Comparison of ENCODE assay signal across 8 cellular contexts in the genomic region with DNA sequence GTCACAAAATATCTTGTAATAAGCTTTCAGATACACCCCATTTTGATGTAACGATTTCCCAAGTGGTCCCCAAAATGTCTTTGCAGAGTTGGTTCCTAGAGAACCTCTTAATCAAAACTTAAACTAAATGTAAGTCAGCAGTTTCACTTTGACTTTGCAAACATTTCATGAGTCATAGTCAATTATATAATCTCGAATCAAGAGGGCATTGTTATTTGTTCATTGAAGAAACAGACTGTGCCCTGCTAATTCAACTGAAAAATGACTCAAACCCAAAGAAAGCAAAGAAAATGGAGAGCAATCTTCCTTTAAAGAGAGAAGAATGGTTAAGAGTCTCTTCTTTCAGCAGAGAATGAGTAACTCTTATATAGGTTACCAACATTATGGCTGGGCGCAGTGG. TPM values are rescaled to one million over a fixed set of nuclear protein-coding genes. Genes with fewer than 3 reads are reported as not detected.
DNase-seq lines count a peak whose midpoint lies in the region; ATAC-seq and TF ChIP-seq lines count a peak whose summit lies in the region.

No MANE protein-coding gene starts in this region.

- whole genome bisulfite sequencing in GM23248 (ENCODE audit: low coverage in 1 of 2, low lambda C conversion rate in 2 of 2, missing lambda C conversion rate in 2 of 2), 2 experiments, result 51 to 53% methylated on average over 3 of the region's 3 CpGs

- H3K4me1 ChIP-seq in GM23248 (ENCODE audit: insufficient read depth) (peaks cover 16% of the 10 kb centered on the region), Panc1 (ENCODE audit: control insufficient read depth, insufficient read depth, low read length) (peaks cover 11% of the 10 kb centered on the region)

- H4K20me1 ChIP-seq in GM23248 (ENCODE audit: insufficient read depth), result no peaks in the 10 kb centered on the region

- DNase-seq in EH (ENCODE audit: low read depth) (peak; percentile 49), GM23248 (peak; percentile 41), Panc1 (ENCODE audit: low read depth, low spot score) (no peak), kidney tubule cell (ENCODE audit: low spot score) (peak; percentile 68), dorsolateral prefrontal cortex (no peak), activated T-cell treated with anti-CD3 and anti-CD28 coated beads for 4 hours (no peak)
- DNase-seq in effector CD4-positive, alpha-beta T cell, result no peak
- no peak for DNase-seq in stimulated activated naive CD4-positive, alpha-beta T cell (lab: John Stamatoyannopoulos, UW)

- in situ Hi-C loops in GM23248 (cut with MboI), result no loop called here
- in situ Hi-C loops in Panc1 (cut with HindIII; ENCODE audit: low pct_unique_long_range_greater_than_20kb, low sequenced_read_pairs), result no loop called here

- no TSS peak for BruUV-seq in Panc1 (replicated peaks; lab: Mats Ljungman, UMichigan)

- H3K9me3 ChIP-seq in GM23248 (ENCODE audit: low read depth) (no peaks in the 10 kb centered on the region), Panc1 (ENCODE audit: control insufficient read depth, insufficient read depth, low read depth, low read length) (no peaks in the 10 kb centered on the region)

- H2AFZ ChIP-seq in GM23248, result no peak overlapping the region

- H3K4me3 ChIP-seq in GM23248, result no peak overlapping the region
- no peak overlapping the region for H3K4me3 ChIP-seq in Panc1 (ENCODE audit: low read depth in 2 of 2, low read length in 2 of 2)
- peak overlapping the region in 1 of 59 donors; percentile 12 for H3K4me3 ChIP-seq in dorsolateral prefrontal cortex

- no peak for TF ChIP-seq CTCF in Panc1 (IDR thresholded peaks at IDR 0.05)
- TF ChIP-seq CTCF in dorsolateral prefrontal cortex (IDR thresholded peaks at IDR 0.05 in 54 of 56, conservative IDR thresholded peaks at IDR 0.05 in 2 of 56; ENCODE audit: low read depth in 1 of 56, partially characterized antibody in 56 of 56), result no peak

- intact Hi-C loops in Panc1 (cut with micrococcal nuclease; ENCODE audit: unreplicated experiment) (no loop called here), dorsolateral prefrontal cortex (cut with DNase I) (no loop called here)

- CTCF ChIA-PET in Panc1 (lab: Charles Lee), result no interaction called here

- H3K9ac ChIP-seq in GM23248, result no peak overlapping the region

- H3K9me2 ChIP-seq in GM23248 (ENCODE audit: insufficient read depth), result no peaks in the 10 kb centered on the region

- POLR2A ChIA-PET in Panc1 (lab: Charles Lee), result interaction anchor here (0.6 kb wide), 1 partner anchor 483 kb away, joined by 3 read pairs; no protein-coding TSS in a partner anchor

- H3F3A ChIP-seq in GM23248 (ENCODE audit: insufficient read depth), result peaks cover 10% of the 10 kb centered on the region; the same call in 1 of the 2 replicates

- no peaks in the 10 kb centered on the region for H3K79me2 ChIP-seq in GM23248 (ENCODE audit: insufficient read depth)

- H3K27ac ChIP-seq in GM23248, result no peak overlapping the region
- H3K27ac ChIP-seq in Panc1 (ENCODE audit: low read length), result peak overlapping the region; percentile 45
- no peak overlapping the region for H3K27ac ChIP-seq in dorsolateral prefrontal cortex

- ATAC-seq in Panc1, result no peak

- no peaks in the 10 kb centered on the region for H3K36me3 ChIP-seq in GM23248 (ENCODE audit: low read depth)
- H3K36me3 ChIP-seq in Panc1 (ENCODE audit: control insufficient read depth, insufficient read depth, low read length), result no peaks in the 10 kb centered on the region

- H3K27me3 ChIP-seq in GM23248 (replicated peaks; ENCODE audit: insufficient read depth) (no peaks in the 10 kb centered on the region), Panc1 (ENCODE audit: control insufficient read depth, insufficient read depth, low read length) (no peaks in the 10 kb centered on the region), dorsolateral prefrontal cortex (no peaks in the 10 kb centered on the region)

- H3K4me2 ChIP-seq in GM23248 (ENCODE audit: unreplicated experiment), result no peak overlapping the region

RNA-seq across cellular contexts. Expression of gene IPCEF1, which starts 58.3 kb away (rescaled TPM):
- not detected in 2 replicates for total RNA-seq in GM23248 (2014; rRNA removed; shearing (Covaris generic))
- not detected in 2 replicates for polyA plus RNA-seq in GM23248 (2016; fragmentation: Nextera tagmentation; extraction: Ambion mirVana)
- total RNA-seq in Panc1 (2021; ENCODE audit: unreplicated experiment), result 0.28 TPM
- polyA plus RNA-seq in Panc1 (2012; ENCODE audit: insufficient read length), result not detected
- total RNA-seq in dorsolateral prefrontal cortex, result 100 to 1,000 TPM in 83 of 120 experiments, 10 to 100 TPM in 37; 28.7 to 205 (median 114) TPM

Comparison
In these comparisons a context has a peak if more than half of its experiments do, and no peak if none do; other contexts are left out.
1. DNase-seq: peak in EH (single experiment), GM23248 (single experiment) and kidney tubule cell (single experiment); none in Panc1 (single experiment), dorsolateral prefrontal cortex (0 of 10), effector CD4-positive, alpha-beta T cell (single experiment), stimulated activated naive CD4-positive, alpha-beta T cell (0 of 6) and activated T-cell treated with anti-CD3 and anti-CD28 coated beads for 4 hours (single experiment).
2. RNA of gene IPCEF1, which starts 58.3 kb away (total RNA-seq): 28.7 to 205 TPM in dorsolateral prefrontal cortex; 0.28 TPM in Panc1 (single experiment) and not detected in GM23248; every median in the first group is over 10 times any median in the second.